17 cellular contexts compared by ENCODE assay signal in genomic region chr2:217270801-217271121, GRCh38.
"Had no signal": no experiment of that assay in that cellular context is flagged by ENCODE, and none has a peak within 500 bp of the region (broad histone marks: within the 10 kb centered on the region; RNA-seq: fewer than 3 reads in every experiment).

No MANE protein-coding gene starts in this region.

- H3K36me3 Mint-ChIP-seq: activated CD4-positive, alpha-beta memory T cell treated with anti-CD3 and anti-CD28 coated beads for 36 hours; activated naive CD8-positive, alpha-beta T cell treated with anti-CD3 and anti-CD28 coated beads for 36 hours had no signal

- H3K9me3 ChIP-seq: prostate gland, vagina had no signal

- H3K4me1 ChIP-seq: prostate gland had no signal

- H3K36me3 ChIP-seq: prostate gland, tibial nerve, vagina had no signal

- H3K27ac ChIP-seq: dorsolateral prefrontal cortex, hepatocyte, prostate gland, tibial nerve, vagina had no signal

- H3K4me3 ChIP-seq: dorsolateral prefrontal cortex, hepatocyte, lung, prostate gland, skin epidermis, tibial nerve, vagina had no signal

- H3K4me1 Mint-ChIP-seq: activated CD4-positive, alpha-beta T cell treated with anti-CD3 and anti-CD28 coated beads for 36 hours; activated naive CD8-positive, alpha-beta T cell treated with anti-CD3 and anti-CD28 coated beads for 36 hours had no signal

- H3K4me3 Mint-ChIP-seq: activated CD4-positive, alpha-beta memory T cell treated with anti-CD3 and anti-CD28 coated beads for 36 hours; activated CD4-positive, alpha-beta T cell treated with anti-CD3 and anti-CD28 coated beads for 36 hours; activated naive CD8-positive, alpha-beta T cell treated with anti-CD3 and anti-CD28 coated beads for 36 hours; mesothelial cell of epicardium; T-helper 2 cell treated with Interferon-gamma antibody and Interleukin-4, amounts not matched to agents 5 μg/mL and 100 μg/mL, for 36 hours had no signal

- DNase-seq: activated CD4-positive, alpha-beta memory T cell treated with anti-CD3 and anti-CD28 coated beads for 36 hours; activated CD4-positive, alpha-beta T cell treated with anti-CD3 and anti-CD28 coated beads for 36 hours; activated naive CD8-positive, alpha-beta T cell treated with anti-CD3 and anti-CD28 coated beads for 36 hours; activated T-cell treated with anti-CD3 and anti-CD28 coated beads for 4 hours; amygdala; dorsolateral prefrontal cortex; left cardiac atrium; stimulated activated naive CD8-positive, alpha-beta T cell treated with anti-CD3 and anti-CD28 coated beads, Interleukin-15, Interleukin-2, amounts not matched to agents 100 U/mL and 50 U/mL, for 24 hours had no signal

- H3K27me3 ChIP-seq: dorsolateral prefrontal cortex, hepatocyte, tibial nerve, vagina had no signal

- H3K27ac Mint-ChIP-seq: activated CD4-positive, alpha-beta memory T cell treated with anti-CD3 and anti-CD28 coated beads for 36 hours; activated CD4-positive, alpha-beta T cell treated with anti-CD3 and anti-CD28 coated beads for 36 hours; activated naive CD8-positive, alpha-beta T cell treated with anti-CD3 and anti-CD28 coated beads for 36 hours; mesothelial cell of epicardium; T-helper 2 cell treated with Interferon-gamma antibody and Interleukin-4, amounts not matched to agents 5 μg/mL and 100 μg/mL, for 36 hours had no signal

- ATAC-seq: activated CD4-positive, alpha-beta T cell treated with anti-CD3 and anti-CD28 coated beads for 36 hours; left cardiac atrium; right cardiac atrium; stimulated activated naive CD8-positive, alpha-beta T cell treated with anti-CD3 and anti-CD28 coated beads, Interleukin-15, Interleukin-2, amounts not matched to agents 100 U/mL and 50 U/mL, for 24 hours had no signal
